ENCODE assay signal across 17 cellular contexts in genomic region chr7:24968165-24968564, GRCh38. TPM values are rescaled to one million over a fixed set of nuclear protein-coding genes. Genes with fewer than 3 reads are reported as not detected.
DNase-seq lines count a peak whose midpoint lies in the region; TF ChIP-seq lines count a peak whose summit lies in the region.
"Had no signal": no experiment of that assay in that cellular context is flagged by ENCODE, and none has a peak within 500 bp of the region (broad histone marks: within the 10 kb centered on the region; RNA-seq: fewer than 3 reads in every experiment).

No MANE protein-coding gene starts in this region.

- H3K27me3 ChIP-seq in breast epithelium (no peaks in the 10 kb centered on the region), OCI-LY1 (ENCODE audit: insufficient read depth, low read length) (no peaks in the 10 kb centered on the region), BE2C (no peaks in the 10 kb centered on the region)
- H3K27me3 ChIP-seq: heart left ventricle, pancreas had no signal

- H3K27ac Mint-ChIP-seq in MCF 10A (ENCODE audit: low read depth, unreplicated experiment), result peak overlapping the region; percentile 17
- peak overlapping the region; percentile 93 for H3K27ac Mint-ChIP-seq in type B pancreatic cell

- H3K9ac ChIP-seq in OCI-LY1 (ENCODE audit: low read length), result peak overlapping the region; percentile 3; the same call in 1 of the 2 replicates

- H3K4me3 Mint-ChIP-seq in MCF 10A (ENCODE audit: unreplicated experiment) (no peak overlapping the region), type B pancreatic cell (no peak overlapping the region)
- H3K4me3 Mint-ChIP-seq: activated CD8-positive, alpha-beta T cell treated with anti-CD3 and anti-CD28 coated beads, Interleukin-2, amount 10 ng/mL, durations not matched to agents 7 days and 5 days had no signal

- peak overlapping the region; percentile 43 for H3K4me2 ChIP-seq in OCI-LY1 (ENCODE audit: low read length)

- H3K27ac ChIP-seq in breast epithelium (no peak overlapping the region), OCI-LY1 (ENCODE audit: low read depth, low read length, poor library complexity, severe bottlenecking) (peak overlapping the region; percentile 88)
- H3K27ac ChIP-seq: heart left ventricle, pancreas, VCaP had no signal

- H3K27me3 Mint-ChIP-seq in MCF 10A (ENCODE audit: insufficient read depth, unreplicated experiment) (no peaks in the 10 kb centered on the region), type B pancreatic cell (no peaks in the 10 kb centered on the region)

- H3K4me3 ChIP-seq in breast epithelium (no peak overlapping the region), OCI-LY1 (ENCODE audit: low read depth, low read length, poor library complexity, severe bottlenecking) (no peak overlapping the region), fibroblast of villous mesenchyme (ENCODE audit: low read depth, low read length) (no peak overlapping the region), BE2C (ENCODE audit: low read depth, low read length) (no peak overlapping the region)
- H3K4me3 ChIP-seq: heart left ventricle, pancreas, skin epidermis had no signal

- TF ChIP-seq CTCF in MCF 10A (IDR thresholded peaks at IDR 0.05; ENCODE audit: unreplicated experiment) (no peak), breast epithelium (IDR thresholded peaks at IDR 0.05) (no peak), OCI-LY1 (IDR thresholded peaks at IDR 0.05; ENCODE audit: low read length) (no peak), fibroblast of villous mesenchyme (IDR thresholded peaks at IDR 0.05; ENCODE audit: insufficient read depth, low read depth, low read length) (no peak), type B pancreatic cell (conservative IDR thresholded peaks at IDR 0.05) (no peak), BE2C (IDR thresholded peaks at IDR 0.05; ENCODE audit: low read depth, low read length) (no peak)

- intact Hi-C loops in MCF 10A (cut with micrococcal nuclease) (no loop called here), breast epithelium (cut with DNase I; ENCODE audit: low total_unique reads) (no loop called here)

- H3K36me3 Mint-ChIP-seq in MCF 10A (ENCODE audit: insufficient read depth, unreplicated experiment), result no peaks in the 10 kb centered on the region
- no peaks in the 10 kb centered on the region for H3K36me3 Mint-ChIP-seq in type B pancreatic cell

- H3K9me3 ChIP-seq in breast epithelium (no peaks in the 10 kb centered on the region), OCI-LY1 (ENCODE audit: low read length) (no peaks in the 10 kb centered on the region), BE2C (no peaks in the 10 kb centered on the region)
- H3K9me3 ChIP-seq: heart left ventricle, pancreas had no signal

- no peaks in the 10 kb centered on the region for H3K4me1 ChIP-seq in breast epithelium
- H3K4me1 ChIP-seq in OCI-LY1 (ENCODE audit: insufficient read depth, low read length, severe bottlenecking), result peaks cover 99% of the 10 kb centered on the region
- peaks cover 18% of the 10 kb centered on the region for H3K4me1 ChIP-seq in BE2C

- H3K4me1 Mint-ChIP-seq in MCF 10A (ENCODE audit: insufficient read depth, unreplicated experiment), result peaks cover 66% of the 10 kb centered on the region
- H3K4me1 Mint-ChIP-seq in type B pancreatic cell (ENCODE audit: unreplicated experiment), result peaks cover 26% of the 10 kb centered on the region

- H2AFZ ChIP-seq in OCI-LY1 (ENCODE audit: low read length), result no peak overlapping the region

- H3K9me3 Mint-ChIP-seq in MCF 10A (ENCODE audit: unreplicated experiment) (peaks cover 9% of the 10 kb centered on the region), type B pancreatic cell (peaks cover 4% of the 10 kb centered on the region)
- H3K9me3 Mint-ChIP-seq: activated T-helper 2 cell treated with anti-CD3 and anti-CD28 coated beads, Interferon-gamma antibody, Interleukin-2, Interleukin-4, amounts not matched to agents 10 μg/mL and 5 μg/mL and 100 μg/mL, durations not matched to agents 14 hours and 24 hours and 36 hours had no signal

- no peaks in the 10 kb centered on the region for H3F3A ChIP-seq in OCI-LY1 (ENCODE audit: insufficient read depth, low read length)

- H4K20me1 ChIP-seq in OCI-LY1 (ENCODE audit: insufficient read depth, low read length), result no peaks in the 10 kb centered on the region

- TF ChIP-seq POLR2A in breast epithelium (IDR thresholded peaks at IDR 0.05), result no peak

- no peaks in the 10 kb centered on the region for H3K9me2 ChIP-seq in OCI-LY1 (ENCODE audit: low read depth, low read length)

- CTCF ChIA-PET in MCF 10A (lab: Yijun Ruan, JAX), result interaction anchor here (0.5 to 1.2 kb wide), 3 partner anchors 11 to 181 kb away, joined by 3 to 5 read pairs (median 3); partner anchors contain the start of gene OSBPL3

- BruUV-seq in MCF 10A (replicated peaks; lab: Mats Ljungman, UMichigan), result no TSS peak

- H3K79me2 ChIP-seq in OCI-LY1 (ENCODE audit: insufficient read depth, low read length), result peaks cover 100% of the 10 kb centered on the region

- H3K36me3 ChIP-seq in breast epithelium (no peaks in the 10 kb centered on the region), OCI-LY1 (ENCODE audit: insufficient read depth, low read length) (no peaks in the 10 kb centered on the region), BE2C (no peaks in the 10 kb centered on the region)
- H3K36me3 ChIP-seq: heart left ventricle, pancreas had no signal

- POLR2A ChIA-PET in MCF 10A (lab: Yijun Ruan, JAX), result interaction anchor here (0.7 to 13.4 kb wide), 4 partner anchors 12 to 48 kb away, joined by 3 to 161 read pairs (median 7); partner anchors contain the start of gene OSBPL3

- DNase-seq in MCF 10A (ENCODE audit: unreplicated experiment) (no peak), breast epithelium (ENCODE audit: low spot score in 2 of 2) (no peak), fibroblast of villous mesenchyme (ENCODE audit: low read depth) (peak; percentile 69), type B pancreatic cell (ENCODE audit: extremely low spot score, unreplicated experiment) (no peak), dermis blood vessel endothelial cell (no peak), BE2C (no peak), pons (ENCODE audit: low spot score) (no peak)
- DNase-seq: activated CD8-positive, alpha-beta T cell treated with anti-CD3 and anti-CD28 coated beads, Interleukin-2, amount 10 ng/mL, durations not matched to agents 7 days and 5 days; heart left ventricle; NCI-H187; NCI-H524 treated with DMSO at 0.1 percent for 48 hours; pancreas; stimulated activated naive CD4-positive, alpha-beta T cell treated with Interleukin-2 at 50 U/mL for 16 hours had no signal

RNA-seq across cellular contexts. Expression of gene OSBPL3, which starts 11.8 kb away (rescaled TPM):
- total RNA-seq in MCF 10A (2022) (33.8 and 35.7 TPM in 2 replicates), breast epithelium (10 to 100 TPM in 1 of 3 donors, 1 to 10 TPM in 2; 6.4 to 20.5 (median 8.5) TPM), fibroblast of villous mesenchyme (23.2 and 39.3 TPM in 2 replicates), type B pancreatic cell (ENCODE audit: low replicate concordance) (18.3 and 43.7 TPM in 2 replicates), dermis blood vessel endothelial cell (25.2 and 31.8 TPM in 2 replicates)
- 7.6 TPM for polyA plus RNA-seq in BE2C (2012; ENCODE audit: insufficient read depth, insufficient read length, low read depth)
